5 cellular contexts compared by ENCODE assay signal in the genomic region with DNA sequence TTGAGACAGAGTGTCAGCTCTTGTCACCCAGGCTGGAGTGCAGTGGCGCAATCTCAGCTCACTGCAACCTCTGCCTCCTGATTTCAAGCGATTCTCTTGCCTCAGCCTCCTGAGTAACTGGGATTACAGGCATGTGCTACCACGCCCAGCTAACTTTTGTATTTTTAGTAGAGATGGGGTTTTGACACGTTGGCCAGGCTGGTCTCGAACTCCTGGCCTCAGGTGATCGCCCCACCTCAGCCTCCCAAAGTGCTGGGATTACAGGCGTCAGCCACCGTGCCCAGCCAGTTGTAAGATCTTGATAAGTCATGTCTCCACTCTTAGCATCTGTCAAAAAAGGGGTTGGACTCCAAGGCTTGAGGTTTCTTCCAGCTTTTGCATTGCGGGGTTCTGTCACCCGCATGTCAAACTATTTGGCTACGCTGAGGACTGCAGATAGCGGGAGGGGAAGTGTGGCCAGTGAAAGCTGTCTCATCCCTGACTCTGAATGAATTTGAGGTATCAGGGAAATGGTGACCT. TPM values are rescaled to one million over a fixed set of nuclear protein-coding genes. Genes with fewer than 3 reads are reported as not detected.
"Had no signal": no experiment of that assay in that cellular context is flagged by ENCODE, and none has a peak within 500 bp of the region (broad histone marks: within the 10 kb centered on the region; RNA-seq: fewer than 3 reads in every experiment).

No MANE protein-coding gene starts in this region.

RNA-seq across cellular contexts. Expression of a gene that starts 50.8 kb away (rescaled TPM):
- total RNA-seq: activated CD8-positive, alpha-beta memory T cell treated with anti-CD3 and anti-CD28 coated beads, Interleukin-2, amount 10 ng/mL, durations not matched to agents 7 days and 5 days; activated T-helper 1 cell treated with anti-CD3 and anti-CD28 coated beads, Interleukin-12 subunit alpha, Interleukin-12 subunit beta, Interleukin-2, Interleukin-4 antibody, amounts not matched to agents 30 ng/mL and 10 ng/mL and 1 ng/mL, durations not matched to agents 14 hours and 24 hours and 36 hours; gastroesophageal sphincter; T-helper 2 cell treated with Interferon-gamma antibody and Interleukin-4, amounts not matched to agents 100 ng/mL and 5 ng/mL, for 36 hours had no signal
- polyA plus RNA-seq: aorta had no signal
